In genomic region chr2:73852020-73852419, GRCh38 we compare ENCODE assay signal across 17 cellular contexts. TPM values are rescaled to one million over a fixed set of nuclear protein-coding genes. Genes with fewer than 3 reads are reported as not detected.
A peak's percentile ranks its signal among the peaks of the same experiment; 100 is the strongest.
DNase-seq lines count a peak whose midpoint lies in the region; ATAC-seq, FAIRE-seq and TF ChIP-seq lines count a peak whose summit lies in the region.
"Had no signal": no experiment of that assay in that cellular context is flagged by ENCODE, and none has a peak within 500 bp of the region (broad histone marks: within the 10 kb centered on the region; RNA-seq: fewer than 3 reads in every experiment).

No MANE protein-coding gene starts in this region.

- H3K36me3 ChIP-seq in H7 (replicated peaks; ENCODE audit: control insufficient read depth, insufficient read depth, low read length): peaks cover 32% of the 10 kb centered on the region
- H3K36me3 ChIP-seq: BE2C had no signal

- H3K36me3 Mint-ChIP-seq in activated naive CD8-positive, alpha-beta T cell treated with anti-CD3 and anti-CD28 coated beads, Interleukin-2, amount 50 U/mL, for 24 hours (ENCODE audit: low read depth): peaks cover 50% of the 10 kb centered on the region
- H3K36me3 Mint-ChIP-seq in activated naive CD8-positive, alpha-beta T cell treated with anti-CD3 and anti-CD28 coated beads for 36 hours: peaks cover 31% of the 10 kb centered on the region

- peaks cover 16% of the 10 kb centered on the region for H3K4me1 Mint-ChIP-seq in activated naive CD8-positive, alpha-beta T cell treated with anti-CD3 and anti-CD28 coated beads, Interleukin-2, amount 50 U/mL, for 24 hours
- H3K4me1 Mint-ChIP-seq in activated naive CD8-positive, alpha-beta T cell treated with anti-CD3 and anti-CD28 coated beads for 36 hours: peaks cover 19% of the 10 kb centered on the region

- no peak overlapping the region for H3K27ac Mint-ChIP-seq in activated naive CD8-positive, alpha-beta T cell treated with anti-CD3 and anti-CD28 coated beads, Interleukin-2, amount 50 U/mL, for 24 hours
- no peak overlapping the region for H3K27ac Mint-ChIP-seq in activated naive CD8-positive, alpha-beta T cell treated with anti-CD3 and anti-CD28 coated beads for 36 hours

- H3K27me3 ChIP-seq in H7 (ENCODE audit: control insufficient read depth, insufficient read depth, low read length): no peaks in the 10 kb centered on the region
- H3K27me3 ChIP-seq: BE2C, heart left ventricle, pancreas, Peyer's patch, suprapubic skin had no signal

- no peak for DNase-seq in activated naive CD8-positive, alpha-beta T cell treated with anti-CD3 and anti-CD28 coated beads, Interleukin-2, amount 50 U/mL, for 24 hours
- no peak for DNase-seq in activated naive CD8-positive, alpha-beta T cell treated with anti-CD3 and anti-CD28 coated beads for 36 hours
- peak; percentile 23 to 77 for DNase-seq in SW 1271 (lab: John Stamatoyannopoulos, UW)
- peak; percentile 81 for DNase-seq in fibroblast of the aortic adventitia (ENCODE audit: low read depth)
- DNase-seq in urothelium cell line (ENCODE audit: low spot score): peak; percentile 64
- no peak for DNase-seq in GM12892 (ENCODE audit: insufficient read length)
- no peak for DNase-seq in H7
- DNase-seq: activated effector memory CD4-positive, alpha-beta T cell treated with Interleukin-2 at 50 U/mL for 16 hours; BE2C; GF-D8; heart left ventricle; pancreas; stimulated activated CD4-positive, alpha-beta T cell treated with anti-CD3 and anti-CD28 coated beads, Interleukin-2, amount 100 ng/mL, for 48 hours had no signal

- no peak overlapping the region for H3K4me3 ChIP-seq in fibroblast of the aortic adventitia (ENCODE audit: low read depth, low read length)
- no peak overlapping the region for H3K4me3 ChIP-seq in H7 (ENCODE audit: insufficient read depth, low read depth, low read length)
- H3K4me3 ChIP-seq: coronary artery, heart left ventricle, pancreas, Peyer's patch, suprapubic skin had no signal

- no peak for TF ChIP-seq POLR2A in GM12892 (IDR thresholded peaks at IDR 0.05; ENCODE audit: low read depth, low read length)

- FAIRE-seq in urothelium cell line (lab: Jason Lieb, UNC) (no peak), GM12892 (lab: Jason Lieb, UNC) (no peak)
- FAIRE-seq: pancreas had no signal

- H3K9me3 Mint-ChIP-seq in activated naive CD8-positive, alpha-beta T cell treated with anti-CD3 and anti-CD28 coated beads, Interleukin-2, amount 50 U/mL, for 24 hours: no peaks in the 10 kb centered on the region
- H3K9me3 Mint-ChIP-seq in activated naive CD8-positive, alpha-beta T cell treated with anti-CD3 and anti-CD28 coated beads for 36 hours: no peaks in the 10 kb centered on the region

- H3K27me3 Mint-ChIP-seq in activated naive CD8-positive, alpha-beta T cell treated with anti-CD3 and anti-CD28 coated beads, Interleukin-2, amount 50 U/mL, for 24 hours: no peaks in the 10 kb centered on the region
- no peaks in the 10 kb centered on the region for H3K27me3 Mint-ChIP-seq in activated naive CD8-positive, alpha-beta T cell treated with anti-CD3 and anti-CD28 coated beads for 36 hours

- no peak overlapping the region for H3K4me3 Mint-ChIP-seq in activated naive CD8-positive, alpha-beta T cell treated with anti-CD3 and anti-CD28 coated beads, Interleukin-2, amount 50 U/mL, for 24 hours
- no peak overlapping the region for H3K4me3 Mint-ChIP-seq in activated naive CD8-positive, alpha-beta T cell treated with anti-CD3 and anti-CD28 coated beads for 36 hours

- no peak for TF ChIP-seq CTCF in fibroblast of the aortic adventitia (IDR thresholded peaks at IDR 0.05; ENCODE audit: insufficient read depth, low read length)

- peak; percentile 66 for ATAC-seq in activated naive CD8-positive, alpha-beta T cell treated with anti-CD3 and anti-CD28 coated beads, Interleukin-2, amount 50 U/mL, for 24 hours
- no peak for ATAC-seq in HG03135 (IDR thresholded peaks at IDR 0.05; ENCODE audit: unreplicated experiment)
- ATAC-seq: heart left ventricle had no signal

RNA-seq across cellular contexts. Expression of gene STAMBP, which starts 23.3 kb away (rescaled TPM):
- total RNA-seq in activated naive CD8-positive, alpha-beta T cell treated with anti-CD3 and anti-CD28 coated beads for 36 hours: 10 to 100 TPM; 72.6 to 76.4 TPM
- total RNA-seq in fibroblast of the aortic adventitia (ENCODE audit: low replicate concordance): 9.6 and 34.2 TPM in 2 replicates
- polyA plus RNA-seq in GM12892 (2012; ENCODE audit: missing spikeins): 65.1 TPM
- total RNA-seq in H7 (2014; rRNA removed; shearing (Covaris generic)): 45.4 and 46.3 TPM in 2 replicates

RNA-seq across cellular contexts. Expression of gene ACTG2, which starts 40.8 kb away (rescaled TPM):
- total RNA-seq in activated naive CD8-positive, alpha-beta T cell treated with anti-CD3 and anti-CD28 coated beads for 36 hours: under 1 TPM; 0.12 to 0.27 TPM
- total RNA-seq in fibroblast of the aortic adventitia (ENCODE audit: low replicate concordance): 2.4 TPM in 1 of 2 replicates, not detected in the other
- 0.19 TPM for polyA plus RNA-seq in GM12892 (2012; ENCODE audit: missing spikeins)
- 0.97 TPM in 1 of 2 replicates, not detected in the other for total RNA-seq in H7 (2014; rRNA removed; shearing (Covaris generic))

Comparison
In these comparisons a context has a peak if more than half of its experiments do, and no peak if none do; other contexts are left out.
1. DNase-seq: peak in SW 1271 (2 of 2), fibroblast of the aortic adventitia (single experiment) and urothelium cell line (single experiment); none in activated naive CD8-positive, alpha-beta T cell treated with anti-CD3 and anti-CD28 coated beads, Interleukin-2, amount 50 U/mL, for 24 hours (single experiment), activated naive CD8-positive, alpha-beta T cell treated with anti-CD3 and anti-CD28 coated beads for 36 hours (single experiment), GM12892 (single experiment) and H7 (single experiment).